In genomic region chr12:12425616-12426015, GRCh38 we compare ENCODE assay signal across 1 cellular context.
TF ChIP-seq lines count a peak whose summit lies in the region.

No MANE protein-coding gene starts in this region.

TF ChIP-seq in GM23338, 12 proteins besides CTCF, POLR2A, EP300 and RAD21 (continued from another document):
- TF ChIP-seq REST (IDR thresholded peaks at IDR 0.05; ENCODE audit: unreplicated experiment) (no peak), POLR2AphosphoS5 (IDR thresholded peaks at IDR 0.05; ENCODE audit: low read depth) (no peak), EZH2phosphoT487 (IDR thresholded peaks at IDR 0.05; ENCODE audit: unreplicated experiment) (no peak), EZH2 (IDR thresholded peaks at IDR 0.05; ENCODE audit: low read depth, unreplicated experiment) (no peak), STAT1 (IDR thresholded peaks at IDR 0.05; ENCODE audit: unreplicated experiment) (no peak)
